ENCODE assay signal across 9 cellular contexts in the genomic region with DNA sequence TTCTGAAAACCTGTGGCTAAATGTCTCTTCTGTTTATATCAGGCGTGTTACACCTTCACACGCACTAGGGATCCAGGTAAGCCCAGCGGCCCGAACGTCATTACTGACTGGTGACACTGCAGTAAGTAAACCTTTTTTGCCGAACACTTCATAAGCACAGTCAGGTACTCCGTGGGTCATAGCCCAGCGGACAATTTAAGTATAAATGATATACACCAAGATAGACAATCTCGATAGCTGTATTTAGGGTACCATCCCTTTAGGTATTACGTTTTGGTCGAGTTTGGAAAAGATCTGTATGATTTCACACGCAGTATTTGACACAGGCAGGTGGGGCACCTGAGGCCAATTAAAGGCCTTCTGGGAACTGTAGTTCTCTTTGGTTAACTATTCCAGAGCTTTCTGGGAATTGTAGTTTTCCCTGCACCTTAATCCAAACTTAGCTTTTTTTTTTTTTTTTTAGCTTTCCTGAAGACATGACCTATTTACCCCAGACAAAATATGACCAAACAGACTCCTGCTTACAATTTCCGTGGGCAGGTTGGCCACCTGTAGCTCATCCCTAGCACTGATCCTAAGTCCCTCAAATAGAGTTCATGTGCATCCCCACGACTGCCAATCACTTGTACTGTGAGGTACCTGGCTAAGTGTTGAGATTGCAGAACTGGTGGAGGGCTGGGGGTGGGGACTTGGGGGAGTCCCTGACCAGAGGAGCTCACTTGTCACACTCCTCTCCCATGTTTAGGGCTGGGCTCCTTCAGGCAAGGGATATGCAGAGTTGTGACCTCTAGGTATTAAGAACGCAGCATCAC. TPM values are rescaled to one million over a fixed set of nuclear protein-coding genes. Genes with fewer than 3 reads are reported as not detected.
DNase-seq lines count a peak whose midpoint lies in the region; ATAC-seq, FAIRE-seq and TF ChIP-seq lines count a peak whose summit lies in the region.
"Had no signal": no experiment of that assay in that cellular context is flagged by ENCODE, and none has a peak within 500 bp of the region (broad histone marks: within the 10 kb centered on the region; RNA-seq: fewer than 3 reads in every experiment).

No MANE protein-coding gene starts in this region.

- H3K9me3 ChIP-seq in A673 (ENCODE audit: low read depth, low read length, poor library complexity, severe bottlenecking): no peaks in the 10 kb centered on the region
- no peaks in the 10 kb centered on the region for H3K9me3 ChIP-seq in muscle layer of colon (ENCODE audit: low read length)

- H3K36me3 ChIP-seq in A673 (ENCODE audit: insufficient read depth, low read length, poor library complexity, severe bottlenecking) (peaks cover 25% of the 10 kb centered on the region), muscle layer of colon (ENCODE audit: insufficient read depth, low read length) (peaks cover 7% of the 10 kb centered on the region), urinary bladder (ENCODE audit: insufficient read depth) (no peaks in the 10 kb centered on the region)

- POLR2A ChIA-PET in A673 (lab: Charles Lee; ENCODE audit: low non-redundant PET): interaction anchor here (0.5 to 0.6 kb wide), 4 partner anchors 11 to 1385 kb away, joined by 4 to 5 read pairs (median 4); a partner anchor contains a TSS

- CTCF ChIA-PET in A673 (lab: Charles Lee): interaction anchor here (1.0 kb wide), 1 partner anchor 9 kb away, joined by 5 read pairs; no protein-coding TSS in a partner anchor

- H3K4me3 ChIP-seq in A673 (ENCODE audit: low read depth, low read length, poor library complexity, severe bottlenecking) (peak overlapping the region; percentile 83), muscle layer of colon (ENCODE audit: low read depth in 1 of 2, low read length in 2 of 2) (peak overlapping the region; percentile 72 to 85), urinary bladder (ENCODE audit: low read depth, low read length) (peak overlapping the region; percentile 99)

- no peak for TF ChIP-seq CTCF in A673 (conservative IDR thresholded peaks at IDR 0.05; ENCODE audit: low read depth, low read length)

- peak overlapping the region; percentile 82 for H3K27ac ChIP-seq in A673 (ENCODE audit: low read depth, low read length, poor library complexity, severe bottlenecking)
- peak overlapping the region; percentile 71 for H3K27ac ChIP-seq in epithelial cell of prostate
- H3K27ac ChIP-seq in muscle layer of colon (ENCODE audit: low read depth, low read length): peak overlapping the region; percentile 96
- H3K27ac ChIP-seq in urinary bladder (ENCODE audit: low read depth): no peak overlapping the region

- DNase-seq in A673 (ENCODE audit: low spot score): peak; percentile 57
- no peak for DNase-seq in GM18507 (ENCODE audit: extremely low spot score, insufficient read length, low read depth)
- peak; percentile 75 for DNase-seq in NCI-H2171 (lab: John Stamatoyannopoulos, UW)
- DNase-seq in activated CD4-positive, alpha-beta T cell treated with anti-CD3 and anti-CD28 coated beads for 48 hours: peak; percentile 36
- DNase-seq in epithelial cell of prostate (ENCODE audit: low read depth, low spot score): no peak

- FAIRE-seq in GM18507 (lab: Jason Lieb, UNC): peak; percentile 65

- ATAC-seq in GM18870 (IDR thresholded peaks at IDR 0.05; ENCODE audit: unreplicated experiment): no peak

- BruUV-seq in A673 (replicated peaks; lab: Mats Ljungman, UMichigan): TSS peak; percentile 83

- peak overlapping the region; percentile 85 for H3K9ac ChIP-seq in muscle layer of colon (ENCODE audit: low read length)

- intact Hi-C loops in A673 (cut with micrococcal nuclease; ENCODE audit: unreplicated experiment): loop anchor here (2.0 to 10.0 kb wide), 2 partner anchors 36 to 354 kb away; a partner anchor contains a TSS

- no peaks in the 10 kb centered on the region for H3K27me3 ChIP-seq in A673 (replicated peaks; ENCODE audit: insufficient read depth, low read depth, low read length, poor library complexity)
- no peaks in the 10 kb centered on the region for H3K27me3 ChIP-seq in muscle layer of colon (ENCODE audit: control insufficient read depth in 1 of 2, insufficient read depth in 2 of 2, low read length in 2 of 2)

- WGBS in urinary bladder: 9% methylated on average over 15 of the region's 15 CpGs

- H3K4me1 ChIP-seq in A673 (ENCODE audit: insufficient read depth, low read length, poor library complexity, severe bottlenecking) (peaks cover 28% of the 10 kb centered on the region), muscle layer of colon (ENCODE audit: insufficient read depth, low read length) (peaks cover 37% of the 10 kb centered on the region), urinary bladder (ENCODE audit: insufficient read depth) (no peaks in the 10 kb centered on the region)

RNA-seq across cellular contexts. Expression of a gene that starts 0.9 kb away (rescaled TPM):
- total RNA-seq in A673 (2021): 117 TPM in 2 replicates
- 33.1 TPM for total RNA-seq in urinary bladder
- polyA plus RNA-seq in urinary bladder: 45.5 TPM

RNA-seq across cellular contexts. Expression of a gene that starts 3.5 kb away (rescaled TPM):
- 21.3 and 25.5 TPM in 2 replicates for total RNA-seq in A673 (2021)
- total RNA-seq in urinary bladder: 4.8 TPM
- polyA plus RNA-seq in urinary bladder: 10.1 TPM

RNA-seq across cellular contexts. Expression of a gene that starts 19.6 kb away (rescaled TPM):
- total RNA-seq in A673 (2021) (not detected in 2 replicates), urinary bladder (3.3 TPM)
- polyA plus RNA-seq in urinary bladder: 4.2 TPM
- total RNA-seq: left cardiac atrium had no signal

RNA-seq across cellular contexts. Expression of a gene that starts 29.1 kb away (rescaled TPM):
- total RNA-seq in A673 (2021) (0.56 and 1.2 TPM in 2 replicates), urinary bladder (4.0 TPM)
- 10.0 TPM for polyA plus RNA-seq in urinary bladder

RNA-seq across cellular contexts. Expression of a gene that starts 35.8 kb away (rescaled TPM):
- total RNA-seq in A673 (2021): 28.5 and 34.3 TPM in 2 replicates
- 18.4 TPM for total RNA-seq in urinary bladder
- polyA plus RNA-seq in urinary bladder: 52.1 TPM

Comparison
In these comparisons a context has a peak if more than half of its experiments do, and no peak if none do; other contexts are left out.
1. DNase-seq: peak in A673 (single experiment), NCI-H2171 (single experiment) and activated CD4-positive, alpha-beta T cell treated with anti-CD3 and anti-CD28 coated beads for 48 hours (single experiment); none in GM18507 (single experiment) and epithelial cell of prostate (single experiment).
2. Peak in every context shown above with its lines, with median percentiles within 50 percentile points of each other: H3K4me3 ChIP-seq.